ENCODE assay signal across 1 cellular context in genomic region chr15:40487816-40488682, GRCh38.
TF ChIP-seq lines count a peak whose summit lies in the region.

No MANE protein-coding gene starts in this region.

TF ChIP-seq in GM23338, 12 proteins besides CTCF, POLR2A, EP300 and RAD21 (continued from another document):
- TF ChIP-seq REST (IDR thresholded peaks at IDR 0.05; ENCODE audit: unreplicated experiment) = no peak
- no peak for TF ChIP-seq ZNF114 (CRISPR knock-in tag; IDR thresholded peaks at IDR 0.05)
- TF ChIP-seq NANOG (IDR thresholded peaks at IDR 0.05; ENCODE audit: borderline replicate concordance) = no peak
